In the genomic region with DNA sequence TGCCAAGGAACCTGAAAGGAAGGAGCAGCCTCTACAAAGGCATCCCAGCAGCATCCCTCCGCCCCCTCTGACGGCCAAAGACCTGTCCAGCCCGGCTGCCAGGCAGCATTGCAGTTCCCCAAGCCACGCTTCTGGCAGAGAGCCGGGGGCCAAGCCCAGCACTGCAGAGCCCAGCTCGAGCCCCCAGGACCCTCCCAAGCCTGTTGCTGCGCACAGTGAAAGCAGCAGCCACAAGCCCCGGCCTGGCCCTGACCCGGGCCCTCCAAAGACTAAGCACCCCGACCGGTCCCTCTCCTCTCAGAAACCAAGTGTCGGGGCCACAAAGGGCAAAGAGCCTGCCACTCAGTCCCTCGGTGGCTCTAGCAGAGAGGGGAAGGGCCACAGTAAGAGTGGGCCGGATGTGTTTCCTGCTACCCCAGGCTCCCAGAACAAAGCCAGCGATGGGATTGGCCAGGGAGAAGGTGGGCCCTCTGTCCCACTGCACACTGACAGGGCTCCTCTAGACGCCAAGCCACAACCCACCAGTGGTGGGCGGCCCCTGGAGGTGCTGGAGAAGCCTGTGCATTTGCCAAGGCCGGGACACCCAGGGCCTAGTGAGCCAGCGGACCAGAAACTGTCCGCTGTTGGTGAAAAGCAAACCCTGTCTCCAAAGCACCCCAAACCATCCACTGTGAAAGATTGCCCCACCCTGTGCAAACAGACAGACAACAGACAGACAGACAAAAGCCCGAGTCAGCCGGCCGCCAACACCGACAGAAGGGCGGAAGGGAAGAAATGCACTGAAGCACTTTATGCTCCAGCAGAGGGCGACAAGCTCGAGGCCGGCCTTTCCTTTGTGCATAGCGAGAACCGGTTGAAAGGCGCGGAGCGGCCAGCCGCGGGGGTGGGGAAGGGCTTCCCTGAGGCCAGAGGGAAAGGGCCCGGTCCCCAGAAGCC, we compare ENCODE assay signal across 1 cellular context.
TF ChIP-seq lines count a peak whose summit lies in the region.

No MANE protein-coding gene starts in this region.

TF ChIP-seq in HCT116, 20 proteins besides CTCF, POLR2A, EP300 and RAD21 (continued from another document):
- TF ChIP-seq, protein P1, sequence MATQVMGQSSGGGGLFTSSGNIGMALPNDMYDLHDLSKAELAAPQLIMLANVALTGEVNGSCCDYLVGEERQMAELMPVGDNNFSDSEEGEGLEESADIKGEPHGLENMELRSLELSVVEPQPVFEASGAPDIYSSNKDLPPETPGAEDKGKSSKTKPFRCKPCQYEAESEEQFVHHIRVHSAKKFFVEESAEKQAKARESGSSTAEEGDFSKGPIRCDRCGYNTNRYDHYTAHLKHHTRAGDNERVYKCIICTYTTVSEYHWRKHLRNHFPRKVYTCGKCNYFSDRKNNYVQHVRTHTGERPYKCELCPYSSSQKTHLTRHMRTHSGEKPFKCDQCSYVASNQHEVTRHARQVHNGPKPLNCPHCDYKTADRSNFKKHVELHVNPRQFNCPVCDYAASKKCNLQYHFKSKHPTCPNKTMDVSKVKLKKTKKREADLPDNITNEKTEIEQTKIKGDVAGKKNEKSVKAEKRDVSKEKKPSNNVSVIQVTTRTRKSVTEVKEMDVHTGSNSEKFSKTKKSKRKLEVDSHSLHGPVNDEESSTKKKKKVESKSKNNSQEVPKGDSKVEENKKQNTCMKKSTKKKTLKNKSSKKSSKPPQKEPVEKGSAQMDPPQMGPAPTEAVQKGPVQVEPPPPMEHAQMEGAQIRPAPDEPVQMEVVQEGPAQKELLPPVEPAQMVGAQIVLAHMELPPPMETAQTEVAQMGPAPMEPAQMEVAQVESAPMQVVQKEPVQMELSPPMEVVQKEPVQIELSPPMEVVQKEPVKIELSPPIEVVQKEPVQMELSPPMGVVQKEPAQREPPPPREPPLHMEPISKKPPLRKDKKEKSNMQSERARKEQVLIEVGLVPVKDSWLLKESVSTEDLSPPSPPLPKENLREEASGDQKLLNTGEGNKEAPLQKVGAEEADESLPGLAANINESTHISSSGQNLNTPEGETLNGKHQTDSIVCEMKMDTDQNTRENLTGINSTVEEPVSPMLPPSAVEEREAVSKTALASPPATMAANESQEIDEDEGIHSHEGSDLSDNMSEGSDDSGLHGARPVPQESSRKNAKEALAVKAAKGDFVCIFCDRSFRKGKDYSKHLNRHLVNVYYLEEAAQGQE (IDR thresholded peaks at IDR 0.05; ENCODE audit: low read depth), result no peak
- TF ChIP-seq ZFX (IDR thresholded peaks at IDR 0.05) (no peak; the same call in 1 of the 2 replicates), SRF (IDR thresholded peaks at IDR 0.05; ENCODE audit: low read depth) (no peak), CBX3 (IDR thresholded peaks at IDR 0.05; ENCODE audit: low read depth) (peak; percentile 48; the same call in 1 of the 2 replicates), JUND (IDR thresholded peaks at IDR 0.05) (no peak), EGR1 (IDR thresholded peaks at IDR 0.05; ENCODE audit: low read depth) (peak; percentile 75)
